In the genomic region with DNA sequence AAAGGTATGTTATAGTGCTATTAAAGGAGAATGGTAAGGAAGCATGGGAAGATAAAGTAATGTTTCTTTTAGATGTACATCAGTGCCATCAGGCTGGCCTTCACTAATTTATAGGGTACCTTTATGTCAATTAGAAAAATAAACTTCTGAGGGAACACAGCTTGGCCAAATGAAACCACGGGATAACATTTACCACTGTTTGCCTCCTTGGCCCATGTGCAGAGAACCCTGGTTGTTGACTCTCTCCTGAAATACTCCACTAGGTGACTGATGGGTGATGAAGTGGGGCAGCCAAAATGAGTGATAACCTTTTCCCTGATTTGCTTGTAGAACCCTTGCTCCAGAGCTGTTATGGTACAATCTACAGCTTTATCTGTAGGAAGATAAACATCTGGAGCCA, we compare ENCODE assay signal across 19 cellular contexts. TPM values are rescaled to one million over a fixed set of nuclear protein-coding genes. Genes with fewer than 3 reads are reported as not detected.
DNase-seq lines count a peak whose midpoint lies in the region; ATAC-seq, FAIRE-seq and TF ChIP-seq lines count a peak whose summit lies in the region.
"Had no signal": no experiment of that assay in that cellular context is flagged by ENCODE, and none has a peak within 500 bp of the region (broad histone marks: within the 10 kb centered on the region; RNA-seq: fewer than 3 reads in every experiment).

No MANE protein-coding gene starts in this region.

- H2AFZ ChIP-seq in ACC112 (ENCODE audit: low read length, unreplicated experiment) = no peak overlapping the region
- H2AFZ ChIP-seq in IMR-90 (replicated peaks; ENCODE audit: low read length, poor library complexity) = no peak overlapping the region

- H4K20me1 ChIP-seq in IMR-90 (ENCODE audit: insufficient read depth, low read length) = peaks cover 6% of the 10 kb centered on the region; the same call in 1 of the 2 replicates

- H2BK120ac ChIP-seq in IMR-90 (ENCODE audit: low read depth, low read length) = peak overlapping the region; percentile 21

- H3K4me1 Mint-ChIP-seq in dendritic cell treated with granulocyte-macrophage colony-stimulating factor and Interleukin-4, amounts not matched to agents 40 ng/mL and 50 ng/mL, for 4 days (ENCODE audit: low read depth) = peaks cover 41% of the 10 kb centered on the region

- WGBS in IMR-90 (ENCODE audit: extremely low coverage in 2 of 2, insufficient read length in 1 of 2), 2 experiments = no CpG with 5 or more reads among the region's 1 CpG
- WGBS in prostate gland = 22% methylated on average over 1 of the region's 1 CpG

- peak overlapping the region; percentile 76 for H3K18ac ChIP-seq in IMR-90 (ENCODE audit: low read depth, low read length)

- TF ChIP-seq CTCF in IMR-90 (conservative IDR thresholded peaks at IDR 0.05; ENCODE audit: low read depth, low read length) (no peak), prostate gland (IDR thresholded peaks at IDR 0.05) (peak in 1 of 4 experiments; percentile 3)

- peak overlapping the region; percentile 23 for H3K14ac ChIP-seq in IMR-90 (replicated peaks; ENCODE audit: low read depth, low read length)

- peak overlapping the region; percentile 87 for H2BK5ac ChIP-seq in IMR-90 (ENCODE audit: low read depth, low read length, poor library complexity, severe bottlenecking)

- no peak for ATAC-seq in IMR-90 (ENCODE audit: low read depth)

- H3K36me3 Mint-ChIP-seq in dendritic cell treated with granulocyte-macrophage colony-stimulating factor and Interleukin-4, amounts not matched to agents 40 ng/mL and 50 ng/mL, for 4 days (ENCODE audit: low read depth) = peaks cover 100% of the 10 kb centered on the region

- no peaks in the 10 kb centered on the region for H3K27me3 ChIP-seq in ACC112 (ENCODE audit: insufficient read depth, low read length)
- H3K27me3 ChIP-seq in IMR-90 (ENCODE audit: control insufficient read depth, insufficient read depth, low read length) = no peaks in the 10 kb centered on the region
- H3K27me3 ChIP-seq in prostate gland (replicated peaks; ENCODE audit: insufficient read depth) = no peaks in the 10 kb centered on the region
- H3K27me3 ChIP-seq: BLaER1 treated with 17β-estradiol and CSF1 and Interleukin-3, amounts not matched to agents 10 nM and 100 nM; left lung had no signal

- H3K4me3 ChIP-seq in ACC112 (ENCODE audit: low read depth, low read length) (no peak overlapping the region), IMR-90 (ENCODE audit: insufficient read depth, low read depth, low read length) (no peak overlapping the region), prostate gland (no peak overlapping the region)
- H3K4me3 ChIP-seq: BLaER1 treated with 17β-estradiol and CSF1 and Interleukin-3, amounts not matched to agents 10 nM and 100 nM; left lung had no signal

- H2AK9ac ChIP-seq in IMR-90 (replicated peaks; ENCODE audit: low read depth, low read length, poor library complexity) = no peak overlapping the region

- H4K91ac ChIP-seq in IMR-90 (ENCODE audit: insufficient read depth, low read depth, low read length) = peak overlapping the region; percentile 43

- H3K27me3 Mint-ChIP-seq in dendritic cell treated with granulocyte-macrophage colony-stimulating factor and Interleukin-4, amounts not matched to agents 40 ng/mL and 50 ng/mL, for 4 days = no peaks in the 10 kb centered on the region

- peak overlapping the region; percentile 35; the same call in 1 of the 2 replicates for H2BK20ac ChIP-seq in IMR-90 (ENCODE audit: low read depth, low read length)

- no peak for DNase-seq in IMR-90
- DNase-seq in prostate gland (ENCODE audit: low spot score) = peak; percentile 64
- DNase-seq in HK-2 (ENCODE audit: unreplicated experiment) = no peak
- no peak for DNase-seq in CD1c-positive myeloid dendritic cell (ENCODE audit: extremely low spot score)
- no peak for DNase-seq in H54 (ENCODE audit: insufficient read length, low spot score)
- DNase-seq in NCI-H748 treated with DMSO at 0.1 percent for 48 hours (lab: John Stamatoyannopoulos, UW) = no peak
- DNase-seq: amniotic stem cell, EL, hippocampal formation, left lung, MV-4-11 had no signal

- CTCF ChIA-PET in IMR-90 (lab: Yijun Ruan, JAX) = no interaction called here

- TF ChIP-seq RAD21 in IMR-90 (IDR thresholded peaks at IDR 0.05; ENCODE audit: low read length) = no peak

- peak overlapping the region; percentile 16; the same call in 1 of the 2 replicates for H2AK5ac ChIP-seq in IMR-90 (ENCODE audit: low read depth, low read length)

- dilution Hi-C loops in IMR-90 (cut with HindIII; ENCODE audit: low sequenced_read_pairs, unreplicated experiment) = no loop called here

- no TSS peak for BruUV-seq in IMR-90 (replicated peaks; lab: Mats Ljungman, UMichigan)

- TF ChIP-seq POLR2A in IMR-90 (IDR thresholded peaks at IDR 0.05; ENCODE audit: low read depth, low read length) (no peak), prostate gland (IDR thresholded peaks at IDR 0.05) (no peak), H54 (IDR thresholded peaks at IDR 0.05; ENCODE audit: low read depth, low read length) (no peak)

- H3K9me3 ChIP-seq in IMR-90 (ENCODE audit: control insufficient read depth, insufficient read depth, low read length) = no peaks in the 10 kb centered on the region
- no peaks in the 10 kb centered on the region for H3K9me3 ChIP-seq in prostate gland
- H3K9me3 ChIP-seq: BLaER1 treated with 17β-estradiol and CSF1 and Interleukin-3, amounts not matched to agents 10 nM and 100 nM; left lung had no signal

- H3K23ac ChIP-seq in IMR-90 (ENCODE audit: low read depth, low read length) = peak overlapping the region; percentile 7; the same call in 1 of the 2 replicates

- no peaks in the 10 kb centered on the region for H3K9me3 Mint-ChIP-seq in dendritic cell treated with granulocyte-macrophage colony-stimulating factor and Interleukin-4, amounts not matched to agents 40 ng/mL and 50 ng/mL, for 4 days
- H3K9me3 Mint-ChIP-seq: neural crest cell had no signal

- peak overlapping the region; percentile 39; the same call in 1 of the 2 replicates for H3K9ac ChIP-seq in IMR-90 (ENCODE audit: low read depth, low read length)

- H3K79me1 ChIP-seq in IMR-90 (ENCODE audit: low read depth in 1 of 2, low read length in 2 of 2) = peaks cover 32 to 34% of the 10 kb centered on the region in 2 experiments

- H3K27ac Mint-ChIP-seq in dendritic cell treated with granulocyte-macrophage colony-stimulating factor and Interleukin-4, amounts not matched to agents 40 ng/mL and 50 ng/mL, for 4 days = peak overlapping the region; percentile 5

- H3K4ac ChIP-seq in IMR-90 (ENCODE audit: low read depth, low read length) = peak overlapping the region; percentile 39

- H3K27ac ChIP-seq in ACC112 (ENCODE audit: low read depth, low read length) (peak overlapping the region; percentile 95), IMR-90 (ENCODE audit: insufficient read depth, low read length) (peak overlapping the region; percentile 84), prostate gland (peak overlapping the region; percentile 55 to 58)

- peaks cover 50% of the 10 kb centered on the region for H3K4me1 ChIP-seq in ACC112 (ENCODE audit: control insufficient read depth, insufficient read depth, low read length, unreplicated experiment)
- peaks cover 13% of the 10 kb centered on the region for H3K4me1 ChIP-seq in IMR-90 (ENCODE audit: control insufficient read depth, insufficient read depth, low read length)
- peaks cover 3% of the 10 kb centered on the region for H3K4me1 ChIP-seq in prostate gland (replicated peaks)

- peak overlapping the region; percentile 5; the same call in 1 of the 2 replicates for H3K56ac ChIP-seq in IMR-90 (ENCODE audit: extremely low read depth, insufficient read depth, low read length)

- peak overlapping the region; percentile 47 for H3K4me2 ChIP-seq in IMR-90 (ENCODE audit: low read depth, low read length)

- H3K36me3 ChIP-seq in ACC112 (ENCODE audit: insufficient read depth, low read length) (peaks cover 71% of the 10 kb centered on the region), IMR-90 (ENCODE audit: control insufficient read depth, insufficient read depth, low read length) (peaks cover 48% of the 10 kb centered on the region), prostate gland (no peaks in the 10 kb centered on the region)

- H4K5ac ChIP-seq in IMR-90 (ENCODE audit: low read depth, low read length) = peak overlapping the region; percentile 21; the same call in 1 of the 2 replicates

- intact Hi-C loops in IMR-90 (cut with micrococcal nuclease) = no loop called here
- intact Hi-C loops in dendritic cell treated with granulocyte-macrophage colony-stimulating factor and Interleukin-4, amounts not matched to agents 40 ng/mL and 50 ng/mL, for 4 days (cut with micrococcal nuclease) = no loop called here
- intact Hi-C loops in prostate gland (cut with DNase I) = no loop called here

- no peak overlapping the region for H3K4me3 Mint-ChIP-seq in dendritic cell treated with granulocyte-macrophage colony-stimulating factor and Interleukin-4, amounts not matched to agents 40 ng/mL and 50 ng/mL, for 4 days
- H3K4me3 Mint-ChIP-seq: neural crest cell had no signal

- FAIRE-seq in H54 (lab: Jason Lieb, UNC) = no peak
- FAIRE-seq: colon, GM12891 had no signal

- in situ Hi-C loops in IMR-90 (cut with MboI; ENCODE audit: low sequenced_read_pairs) = no loop called here

- peaks cover 12% of the 10 kb centered on the region; the same call in 1 of the 2 replicates for H3K9me1 ChIP-seq in IMR-90 (ENCODE audit: insufficient read depth, low read length)

- POLR2A ChIA-PET in IMR-90 (lab: Charles Lee; ENCODE audit: unreplicated experiment) = no interaction called here

- peak overlapping the region; percentile 69; the same call in 2 of the 3 replicates for H2BK15ac ChIP-seq in IMR-90 (ENCODE audit: low read depth, low read length)

- peak overlapping the region; percentile 16 to 60 for H4K8ac ChIP-seq in IMR-90 (ENCODE audit: low read depth in 2 of 2, low read length in 2 of 2)

- peaks cover 29% of the 10 kb centered on the region for H3K79me2 ChIP-seq in ACC112 (ENCODE audit: control insufficient read depth, insufficient read depth, low read length, unreplicated experiment)

TF ChIP-seq in IMR-90, 13 proteins besides CTCF, POLR2A, EP300 and RAD21:
- TF ChIP-seq CEBPB (IDR thresholded peaks at IDR 0.05; ENCODE audit: low read depth, low read length) (no peak), MAZ (IDR thresholded peaks at IDR 0.05; ENCODE audit: borderline replicate concordance, low read depth, low read length) (no peak)

RNA-seq across cellular contexts. Expression of gene TRIM38, which starts 9.5 kb away (rescaled TPM):
- 6.3 and 6.7 TPM in 2 replicates for total RNA-seq in IMR-90 (2012; rRNA removed)
- 3.3 and 4.1 TPM in 2 replicates for polyA plus RNA-seq in IMR-90 (2012; rRNA removed)
- 0.90 and 1.1 TPM in 2 replicates for polyA plus RNA-seq in IMR-90 (2012; cell fraction: cytosol; rRNA removed)
- polyA plus RNA-seq in IMR-90 (2012; cell fraction: nucleus; rRNA removed; ENCODE audit: low replicate concordance) = 2.4 and 14.2 TPM in 2 replicates
- 10 to 100 TPM in 1 of 2 donors, 1 to 10 TPM in 1; 8.7 to 12.0 TPM for total RNA-seq in prostate gland

RNA-seq across cellular contexts. Expression of gene SLC17A2, which starts 41.6 kb away (rescaled TPM):
- total RNA-seq in IMR-90 (2012; rRNA removed) = not detected in 2 replicates
- not detected in 2 replicates for polyA plus RNA-seq in IMR-90 (2012; rRNA removed)
- polyA plus RNA-seq in IMR-90 (2012; cell fraction: cytosol; rRNA removed) = not detected in 2 replicates
- polyA plus RNA-seq in IMR-90 (2012; cell fraction: nucleus; rRNA removed; ENCODE audit: low replicate concordance) = not detected in 2 replicates
- not detected for total RNA-seq in prostate gland
- total RNA-seq: HT1080, left lung, neural crest cell, skeletal muscle tissue had no signal
